In the genomic region with DNA sequence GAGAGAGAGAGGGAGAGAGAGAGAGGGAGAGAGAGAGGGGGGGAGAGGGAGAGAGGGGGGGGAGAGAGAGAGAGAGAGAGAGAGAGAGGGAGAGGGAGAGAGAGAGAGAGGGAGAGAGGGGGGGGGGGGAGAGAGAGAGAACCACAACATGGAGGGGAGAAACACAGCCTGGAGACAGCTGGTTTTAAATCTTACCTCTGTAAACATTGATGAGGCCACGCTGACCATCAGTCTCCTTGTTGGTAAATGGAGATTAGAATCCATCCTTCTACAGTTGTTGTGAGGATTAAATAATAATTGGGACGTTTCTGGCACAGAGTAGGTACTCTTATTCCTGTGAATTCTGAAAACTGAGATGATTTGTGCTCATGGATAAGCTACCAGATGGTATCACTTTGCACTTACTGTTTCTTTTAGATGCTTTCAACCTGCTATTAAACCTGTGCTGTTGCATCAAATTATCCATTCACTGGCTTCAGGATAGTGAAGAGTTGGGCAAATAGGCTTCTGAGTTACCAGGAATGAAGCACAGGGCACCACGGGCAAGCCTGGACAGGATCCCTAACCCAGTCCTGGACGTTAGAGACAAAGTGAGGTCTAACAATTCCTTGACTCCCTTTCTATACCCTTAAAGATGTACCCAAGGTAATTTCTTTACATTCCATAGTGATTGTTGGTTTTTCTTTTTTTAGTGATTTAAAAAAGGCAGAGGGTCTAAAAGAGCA, we compare ENCODE assay signal across 19 cellular contexts.
"Had no signal": no experiment of that assay in that cellular context is flagged by ENCODE, and none has a peak within 500 bp of the region (broad histone marks: within the 10 kb centered on the region; RNA-seq: fewer than 3 reads in every experiment).

No MANE protein-coding gene starts in this region.

- H3K27me3 Mint-ChIP-seq: dendritic cell treated with granulocyte-macrophage colony-stimulating factor and Interleukin-4, amounts not matched to agents 40 ng/mL and 50 ng/mL, for 4 days had no signal

- H3K4me3 Mint-ChIP-seq: activated naive CD8-positive, alpha-beta T cell; dendritic cell treated with granulocyte-macrophage colony-stimulating factor and Interleukin-4, amounts not matched to agents 40 ng/mL and 50 ng/mL, for 4 days; memory B cell; naive thymus-derived CD4-positive, alpha-beta T cell; neural progenitor cell; stimulated activated naive CD8-positive, alpha-beta T cell treated with anti-CD3 and anti-CD28 coated beads, Interleukin-15, Interleukin-2, amounts not matched to agents 100 ng/mL and 50 ng/mL, for 24 hours had no signal

- H3K27ac ChIP-seq: esophagus squamous epithelium, neural progenitor cell, prostate gland, skin epidermis, tibial nerve, uterus, VCaP had no signal

- DNase-seq: activated CD4-positive, alpha-beta T cell treated with anti-CD3 and anti-CD28 coated beads, Interleukin-2, amount 50 U/mL, for 1 hour; activated CD4-positive, CD25-positive, alpha-beta regulatory T cell treated with anti-CD3 and anti-CD28 coated beads, Interleukin-2, amount 50 U/mL, for 72 hours; activated CD8-positive, alpha-beta memory T cell treated with anti-CD3 and anti-CD28 coated beads for 24 hours; effector CD8-positive, alpha-beta T cell; esophagus squamous epithelium; left ventricle myocardium superior; mucosa of descending colon; naive thymus-derived CD4-positive, alpha-beta T cell; right cardiac atrium; uterus had no signal

- H3K27ac Mint-ChIP-seq: activated naive CD8-positive, alpha-beta T cell; dendritic cell treated with granulocyte-macrophage colony-stimulating factor and Interleukin-4, amounts not matched to agents 40 ng/mL and 50 ng/mL, for 4 days; memory B cell; naive thymus-derived CD4-positive, alpha-beta T cell; stimulated activated naive CD8-positive, alpha-beta T cell treated with anti-CD3 and anti-CD28 coated beads, Interleukin-15, Interleukin-2, amounts not matched to agents 100 ng/mL and 50 ng/mL, for 24 hours had no signal

- H3K4me1 Mint-ChIP-seq: memory B cell had no signal

- H3K9me3 Mint-ChIP-seq: dendritic cell treated with granulocyte-macrophage colony-stimulating factor and Interleukin-4, amounts not matched to agents 40 ng/mL and 50 ng/mL, for 4 days had no signal

- H3K36me3 Mint-ChIP-seq: activated naive CD8-positive, alpha-beta T cell; memory B cell; naive thymus-derived CD4-positive, alpha-beta T cell; neural progenitor cell had no signal
